ENCODE assay signal across 19 cellular contexts in the genomic region with DNA sequence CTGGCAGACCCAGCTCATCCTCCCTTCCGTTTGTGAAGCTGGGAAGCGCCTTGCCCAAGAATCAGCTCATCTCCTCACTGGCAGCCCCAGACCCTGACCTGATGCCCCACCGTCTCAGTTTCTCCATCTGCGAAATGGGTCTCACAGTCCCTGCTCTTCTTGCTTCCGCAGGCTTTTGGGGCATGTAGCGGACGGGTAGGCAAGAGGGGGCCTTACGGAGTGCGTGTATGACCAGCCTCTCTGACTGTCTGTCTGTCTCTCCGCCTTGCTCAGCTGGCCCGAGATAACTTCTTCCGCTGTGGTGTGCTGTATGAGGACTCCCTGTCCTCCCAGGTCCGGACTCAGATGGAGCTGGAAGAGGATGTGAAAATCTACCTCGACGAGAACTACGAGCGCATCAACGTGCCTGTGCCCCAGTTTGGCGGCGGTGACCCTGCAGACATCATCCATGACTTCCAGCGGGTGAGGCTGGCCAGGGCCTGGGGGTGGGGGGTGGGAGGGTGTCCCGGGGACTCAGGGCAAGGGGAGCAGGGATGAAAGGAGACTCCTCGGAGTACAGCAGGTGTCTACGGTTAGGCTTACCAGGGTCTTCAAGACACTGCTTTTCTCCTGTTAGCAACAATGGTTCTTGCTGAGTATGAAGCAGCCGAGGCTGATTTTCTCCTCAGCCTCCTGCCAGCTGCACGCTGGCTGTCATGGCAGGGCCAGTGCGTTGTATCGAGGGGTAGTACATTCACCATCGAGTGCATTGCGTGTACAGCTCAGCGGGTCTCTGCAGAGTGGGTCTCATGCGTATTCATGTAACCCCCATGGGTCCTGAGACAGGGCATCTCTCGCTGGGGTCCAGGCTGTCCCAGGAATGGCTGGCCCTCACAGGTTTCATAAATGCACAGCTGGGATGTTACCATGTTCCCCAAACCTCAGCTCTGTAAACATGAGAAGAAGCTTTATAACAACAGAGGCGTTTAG. TPM values are rescaled to one million over a fixed set of nuclear protein-coding genes. Genes with fewer than 3 reads are reported as not detected.
DNase-seq lines count a peak whose midpoint lies in the region; ATAC-seq and TF ChIP-seq lines count a peak whose summit lies in the region.
"Had no signal": no experiment of that assay in that cellular context is flagged by ENCODE, and none has a peak within 500 bp of the region (broad histone marks: within the 10 kb centered on the region; RNA-seq: fewer than 3 reads in every experiment).

No MANE protein-coding gene starts in this region.

- POLR2A ChIA-PET in IMR-90 (lab: Charles Lee; ENCODE audit: unreplicated experiment) = interaction anchor here (0.6 kb wide), 1 partner anchor 9 kb away, joined by 4 read pairs; no protein-coding TSS in a partner anchor
- POLR2A ChIA-PET in activated naive CD8-positive, alpha-beta T cell treated with anti-CD3 and anti-CD28 coated beads, Interleukin-2, amount 10 ng/mL, durations not matched to agents 7 days and 5 days (lab: Charles Lee) = interaction anchor here (0.5 to 5.2 kb wide), 3 partner anchors 10 to 51 kb away, joined by 4 to 53 read pairs (median 6); a partner anchor contains a TSS

- no peaks in the 10 kb centered on the region for H3K9me3 Mint-ChIP-seq in activated naive CD8-positive, alpha-beta T cell treated with anti-CD3 and anti-CD28 coated beads, Interleukin-2, amount 10 ng/mL, durations not matched to agents 7 days and 5 days
- H3K9me3 Mint-ChIP-seq in stimulated activated naive B cell treated with anti-CD40 and anti-IgM and Interleukin-4, amounts not matched to agents 10 μg/mL and 1 μg/mL and 100 μg/mL, for 72 hours = no peaks in the 10 kb centered on the region

- peaks cover 38% of the 10 kb centered on the region for H3K36me3 ChIP-seq in IMR-90 (ENCODE audit: control insufficient read depth, insufficient read depth, low read length)
- no peaks in the 10 kb centered on the region for H3K36me3 ChIP-seq in mucosa of descending colon (ENCODE audit: low read depth)
- no peaks in the 10 kb centered on the region for H3K36me3 ChIP-seq in hepatocyte (replicated peaks; ENCODE audit: insufficient read depth, low read depth)

- no peak overlapping the region for H2BK5ac ChIP-seq in IMR-90 (ENCODE audit: low read depth, low read length, poor library complexity, severe bottlenecking)

- H3K36me3 Mint-ChIP-seq in activated naive CD8-positive, alpha-beta T cell treated with anti-CD3 and anti-CD28 coated beads, Interleukin-2, amount 10 ng/mL, durations not matched to agents 7 days and 5 days = peaks cover 37% of the 10 kb centered on the region
- H3K36me3 Mint-ChIP-seq in stimulated activated naive B cell treated with anti-CD40 and anti-IgM and Interleukin-4, amounts not matched to agents 10 μg/mL and 1 μg/mL and 100 μg/mL, for 72 hours = peaks cover 6 to 7% of the 10 kb centered on the region in 2 donors

- H2AK9ac ChIP-seq in IMR-90 (replicated peaks; ENCODE audit: low read depth, low read length, poor library complexity) = peak overlapping the region; percentile 5

- no peak for TF ChIP-seq RAD21 in IMR-90 (IDR thresholded peaks at IDR 0.05; ENCODE audit: low read length)

- H3K4me1 ChIP-seq in IMR-90 (ENCODE audit: control insufficient read depth, insufficient read depth, low read length) (no peaks in the 10 kb centered on the region), mucosa of descending colon (ENCODE audit: low read depth) (peaks cover 87% of the 10 kb centered on the region), hepatocyte (ENCODE audit: insufficient read depth) (peaks cover 25% of the 10 kb centered on the region)
- H3K4me1 ChIP-seq: pancreas had no signal

- H3K27ac Mint-ChIP-seq in activated naive CD8-positive, alpha-beta T cell treated with anti-CD3 and anti-CD28 coated beads, Interleukin-2, amount 10 ng/mL, durations not matched to agents 7 days and 5 days = peak overlapping the region; percentile 34
- H3K27ac Mint-ChIP-seq in stimulated activated naive B cell treated with anti-CD40 and anti-IgM and Interleukin-4, amounts not matched to agents 10 μg/mL and 1 μg/mL and 100 μg/mL, for 72 hours = peak overlapping the region; percentile 47

- no peak overlapping the region for H3K23ac ChIP-seq in IMR-90 (ENCODE audit: low read depth, low read length)

- no peak overlapping the region for H2BK120ac ChIP-seq in IMR-90 (ENCODE audit: low read depth, low read length)

- no peak overlapping the region for H3K56ac ChIP-seq in IMR-90 (ENCODE audit: extremely low read depth, insufficient read depth, low read length)

- no peak overlapping the region for H3K18ac ChIP-seq in IMR-90 (ENCODE audit: low read depth, low read length)

- no peak overlapping the region for H4K5ac ChIP-seq in IMR-90 (ENCODE audit: low read depth, low read length)

- no peaks in the 10 kb centered on the region for H3K9me2 ChIP-seq in hepatocyte (replicated peaks; ENCODE audit: insufficient read depth)

- H4K91ac ChIP-seq in IMR-90 (ENCODE audit: insufficient read depth, low read depth, low read length) = no peak overlapping the region

- no peaks in the 10 kb centered on the region for H3K27me3 Mint-ChIP-seq in activated naive CD8-positive, alpha-beta T cell treated with anti-CD3 and anti-CD28 coated beads, Interleukin-2, amount 10 ng/mL, durations not matched to agents 7 days and 5 days
- no peaks in the 10 kb centered on the region for H3K27me3 Mint-ChIP-seq in stimulated activated naive B cell treated with anti-CD40 and anti-IgM and Interleukin-4, amounts not matched to agents 10 μg/mL and 1 μg/mL and 100 μg/mL, for 72 hours

- TF ChIP-seq CTCF in IMR-90 (conservative IDR thresholded peaks at IDR 0.05; ENCODE audit: low read depth, low read length) (no peak), mucosa of descending colon (IDR thresholded peaks at IDR 0.05) (no peak), hepatocyte (IDR thresholded peaks at IDR 0.05; ENCODE audit: poor library complexity) (no peak)

- H3K27ac ChIP-seq in IMR-90 (ENCODE audit: insufficient read depth, low read length) (no peak overlapping the region), hepatocyte (no peak overlapping the region)
- H3K27ac ChIP-seq: heart left ventricle, pancreas, SK-N-MC, tibial artery had no signal

- no peak for TF ChIP-seq POLR2A in IMR-90 (IDR thresholded peaks at IDR 0.05; ENCODE audit: low read depth, low read length)

- H3K14ac ChIP-seq in IMR-90 (replicated peaks; ENCODE audit: low read depth, low read length) = no peak overlapping the region

- no peak overlapping the region for H2AFZ ChIP-seq in IMR-90 (replicated peaks; ENCODE audit: low read length, poor library complexity)
- no peak overlapping the region for H2AFZ ChIP-seq in hepatocyte

- no peak overlapping the region for H3K9ac ChIP-seq in IMR-90 (ENCODE audit: low read depth, low read length)

- peaks cover 0 to 5% of the 10 kb centered on the region in 2 experiments; a peak in 1 of 4 replicates for H3K79me1 ChIP-seq in IMR-90 (ENCODE audit: low read depth in 1 of 2, low read length in 2 of 2)

- no peak overlapping the region for H3K4me2 ChIP-seq in IMR-90 (ENCODE audit: low read depth, low read length)
- H3K4me2 ChIP-seq in hepatocyte = no peak overlapping the region

- no peak overlapping the region for H2BK20ac ChIP-seq in IMR-90 (ENCODE audit: low read depth, low read length)

- H3K4me3 ChIP-seq in IMR-90 (ENCODE audit: insufficient read depth, low read depth, low read length) = no peak overlapping the region
- H3K4me3 ChIP-seq in mucosa of descending colon = no peak overlapping the region
- H3K4me3 ChIP-seq in hepatocyte = no peak overlapping the region
- H3K4me3 ChIP-seq: heart left ventricle, pancreas, SK-N-MC, tibial artery had no signal

- H3K9me3 ChIP-seq in IMR-90 (ENCODE audit: control insufficient read depth, insufficient read depth, low read length) = no peaks in the 10 kb centered on the region
- no peaks in the 10 kb centered on the region for H3K9me3 ChIP-seq in mucosa of descending colon
- no peaks in the 10 kb centered on the region for H3K9me3 ChIP-seq in hepatocyte (ENCODE audit: low read depth)
- H3K9me3 ChIP-seq: heart left ventricle, pancreas, tibial artery had no signal

- no peak overlapping the region for H2AK5ac ChIP-seq in IMR-90 (ENCODE audit: low read depth, low read length)

- BruUV-seq in IMR-90 (replicated peaks; lab: Mats Ljungman, UMichigan) = no TSS peak

- dilution Hi-C loops in IMR-90 (cut with HindIII; ENCODE audit: low sequenced_read_pairs, unreplicated experiment) = no loop called here

- in situ Hi-C loops in IMR-90 (cut with MboI; ENCODE audit: low sequenced_read_pairs) = no loop called here

- H2BK15ac ChIP-seq in IMR-90 (ENCODE audit: low read depth, low read length) = no peak overlapping the region

- H3K4me1 Mint-ChIP-seq in activated naive CD8-positive, alpha-beta T cell treated with anti-CD3 and anti-CD28 coated beads, Interleukin-2, amount 10 ng/mL, durations not matched to agents 7 days and 5 days = peaks cover 40% of the 10 kb centered on the region
- H3K4me1 Mint-ChIP-seq in stimulated activated naive B cell treated with anti-CD40 and anti-IgM and Interleukin-4, amounts not matched to agents 10 μg/mL and 1 μg/mL and 100 μg/mL, for 72 hours = peaks cover 69 to 87% of the 10 kb centered on the region in 2 donors

- intact Hi-C loops in IMR-90 (cut with micrococcal nuclease) (no loop called here), mucosa of descending colon (cut with DNase I, micrococcal nuclease) (no loop called here)

- 94% methylated on average over 19 of the region's 34 CpGs; no CpG with 5 or more reads in 1 of the 2 experiments for WGBS in IMR-90 (ENCODE audit: extremely low coverage in 2 of 2, insufficient read length in 1 of 2), 2 experiments
- WGBS in hepatocyte (ENCODE audit: low lambda C conversion rate, missing lambda C conversion rate) = 95% methylated on average over 33 of the region's 34 CpGs

- CTCF ChIA-PET in IMR-90 (lab: Yijun Ruan, JAX) = no interaction called here

- ATAC-seq in IMR-90 (ENCODE audit: low read depth) (no peak), mucosa of descending colon (no peak), GM21360 (IDR thresholded peaks at IDR 0.05; ENCODE audit: unreplicated experiment) (no peak), GM21619 (IDR thresholded peaks at IDR 0.05; ENCODE audit: unreplicated experiment) (no peak)
- no peak for ATAC-seq in activated naive CD8-positive, alpha-beta T cell treated with anti-CD3 and anti-CD28 coated beads, Interleukin-2, amount 10 ng/mL, durations not matched to agents 7 days and 5 days (ENCODE audit: low read depth)
- ATAC-seq in stimulated activated naive B cell treated with anti-CD40 and anti-IgM and Interleukin-4, amounts not matched to agents 10 μg/mL and 1 μg/mL and 100 μg/mL, for 72 hours (replicated peaks) = no peak
- ATAC-seq: heart left ventricle; pancreas; stimulated activated naive CD8-positive, alpha-beta T cell treated with anti-CD3 and anti-CD28 coated beads, Interleukin-15, Interleukin-2, amounts not matched to agents 100 U/mL and 50 U/mL, for 24 hours had no signal

- DNase-seq in IMR-90 = no peak
- no peak for DNase-seq in activated naive CD8-positive, alpha-beta T cell treated with anti-CD3 and anti-CD28 coated beads, Interleukin-2, amount 10 ng/mL, durations not matched to agents 7 days and 5 days
- peak in 2 of 3 donors; percentile 7 to 34 for DNase-seq in mucosa of descending colon
- DNase-seq in stimulated activated naive B cell treated with anti-CD40 and anti-IgM and Interleukin-4, amounts not matched to agents 10 μg/mL and 1 μg/mL and 100 μg/mL, for 72 hours = no peak
- DNase-seq in hepatocyte (ENCODE audit: low spot score) = no peak
- DNase-seq: NCI-H1417 treated with DMSO at 0.1 percent for 48 hours; NCI-H2107; NK-92 treated with Interleukin-12 subunit alpha and Interleukin-12 subunit beta, amount 100 ng/mL, for 24 hours; pancreas; stimulated activated CD4-positive, alpha-beta T cell treated with anti-CD3 and anti-CD28 coated beads, Interleukin-2, amount 100 ng/mL, for 24 hours; stimulated activated naive CD8-positive, alpha-beta T cell treated with anti-CD3 and anti-CD28 coated beads, Interleukin-15, Interleukin-2, amounts not matched to agents 100 U/mL and 50 U/mL, for 24 hours; T-helper 2 cell had no signal

- H4K8ac ChIP-seq in IMR-90 (ENCODE audit: low read depth in 2 of 2, low read length in 2 of 2) = no peak overlapping the region

- H3K79me2 ChIP-seq in hepatocyte = peaks cover 45% of the 10 kb centered on the region

- H4K20me1 ChIP-seq in IMR-90 (ENCODE audit: insufficient read depth, low read length) = peaks cover 11% of the 10 kb centered on the region
- peaks cover 29% of the 10 kb centered on the region for H4K20me1 ChIP-seq in hepatocyte (ENCODE audit: insufficient read depth, poor library complexity, severe bottlenecking)

- H3K27me3 ChIP-seq in IMR-90 (ENCODE audit: control insufficient read depth, insufficient read depth, low read length) = no peaks in the 10 kb centered on the region
- no peaks in the 10 kb centered on the region for H3K27me3 ChIP-seq in hepatocyte
- H3K27me3 ChIP-seq: heart left ventricle, pancreas, tibial artery had no signal

- no peak overlapping the region for H3K4ac ChIP-seq in IMR-90 (ENCODE audit: low read depth, low read length)

- no peaks in the 10 kb centered on the region; the same call in 1 of the 2 replicates for H3K9me1 ChIP-seq in IMR-90 (ENCODE audit: insufficient read depth, low read length)

- no peak overlapping the region for H3K4me3 Mint-ChIP-seq in activated naive CD8-positive, alpha-beta T cell treated with anti-CD3 and anti-CD28 coated beads, Interleukin-2, amount 10 ng/mL, durations not matched to agents 7 days and 5 days
- peak overlapping the region in 1 of 2 donors; percentile 7 for H3K4me3 Mint-ChIP-seq in stimulated activated naive B cell treated with anti-CD40 and anti-IgM and Interleukin-4, amounts not matched to agents 10 μg/mL and 1 μg/mL and 100 μg/mL, for 72 hours

RNA-seq across cellular contexts. Expression of a gene that starts 10.9 kb away (rescaled TPM):
- total RNA-seq in IMR-90 (2012; rRNA removed) = 35.8 and 46.8 TPM in 2 replicates
- 274 and 275 TPM in 2 replicates for polyA plus RNA-seq in IMR-90 (2012; rRNA removed)
- polyA plus RNA-seq in IMR-90 (2012; cell fraction: cytosol; rRNA removed) = 429 TPM in 2 replicates
- polyA plus RNA-seq in IMR-90 (2012; cell fraction: nucleus; rRNA removed; ENCODE audit: low replicate concordance) = 107 and 149 TPM in 2 replicates
- 100 to 1,000 TPM; 102 to 105 TPM for total RNA-seq in activated naive CD8-positive, alpha-beta T cell treated with anti-CD3 and anti-CD28 coated beads, Interleukin-2, amount 10 ng/mL, durations not matched to agents 7 days and 5 days
- total RNA-seq in mucosa of descending colon = 1,000 to 10,000 TPM; 1,048 to 2,192 (median 2,113) TPM
- 419 and 485 TPM in 2 replicates for total RNA-seq in hepatocyte
- 537 and 566 TPM in 2 replicates for polyA plus RNA-seq in hepatocyte

RNA-seq across cellular contexts. Expression of a gene that starts 49.4 kb away (rescaled TPM):
- total RNA-seq in IMR-90 (2012; rRNA removed) (not detected in 2 replicates), mucosa of descending colon (1 to 10 TPM in 2 of 3 donors, under 1 TPM in 1; 0.99 to 1.1 (median 1.1) TPM), hepatocyte (0.83 and 1.6 TPM in 2 replicates)
- polyA plus RNA-seq in IMR-90 (2012; rRNA removed) (0.03 TPM in 1 of 2 replicates, not detected in the other), hepatocyte (0.32 TPM in 1 of 2 replicates, not detected in the other)
- polyA plus RNA-seq in IMR-90 (2012; cell fraction: cytosol; rRNA removed) = not detected in 2 replicates
- 0.02 and 0.05 TPM in 2 replicates for polyA plus RNA-seq in IMR-90 (2012; cell fraction: nucleus; rRNA removed; ENCODE audit: low replicate concordance)
- total RNA-seq in activated naive CD8-positive, alpha-beta T cell treated with anti-CD3 and anti-CD28 coated beads, Interleukin-2, amount 10 ng/mL, durations not matched to agents 7 days and 5 days = 10 to 100 TPM; 18.8 to 21.5 TPM
- total RNA-seq: endothelial cell of umbilical vein, MCF 10A had no signal
- polyA plus RNA-seq: endothelial cell of umbilical vein had no signal

Comparison
In these comparisons a context has a peak if more than half of its experiments do, and no peak if none do; other contexts are left out.
1. DNase-seq: peak in mucosa of descending colon (2 of 3); none in IMR-90 (single experiment), activated naive CD8-positive, alpha-beta T cell treated with anti-CD3 and anti-CD28 coated beads, Interleukin-2, amount 10 ng/mL, durations not matched to agents 7 days and 5 days (single experiment), stimulated activated naive B cell treated with anti-CD40 and anti-IgM and Interleukin-4, amounts not matched to agents 10 μg/mL and 1 μg/mL and 100 μg/mL, for 72 hours (single experiment) and hepatocyte (single experiment).